ENCODE assay signal across 20 cellular contexts in genomic region chr5:173777669-173778068, GRCh38.
"Had no signal": no experiment of that assay in that cellular context is flagged by ENCODE, and none has a peak within 500 bp of the region (broad histone marks: within the 10 kb centered on the region; RNA-seq: fewer than 3 reads in every experiment).

No MANE protein-coding gene starts in this region.

- H3K27me3 ChIP-seq: cardiac muscle cell, heart left ventricle had no signal

- ATAC-seq: heart left ventricle, left cardiac atrium, sciatic nerve, T-helper 17 cell had no signal

- H3K27ac ChIP-seq: cardiac muscle cell had no signal

- FAIRE-seq: islet of Langerhans, small intestine had no signal

- H3K9me3 ChIP-seq: heart left ventricle had no signal

- DNase-seq: activated CD4-positive, alpha-beta memory T cell treated with anti-CD3 and anti-CD28 coated beads for 36 hours; activated CD4-positive, alpha-beta T cell treated with anti-CD3 and anti-CD28 coated beads for 4 hours; activated CD4-positive, CD25-positive, alpha-beta regulatory T cell; activated effector memory CD4-positive, alpha-beta T cell treated with Interleukin-2 at 50 U/mL for 16 hours; activated naive CD4-positive, alpha-beta T cell treated with anti-CD3 and anti-CD28 coated beads for 36 hours; activated naive CD8-positive, alpha-beta T cell treated with anti-CD3 and anti-CD28 coated beads, Interleukin-2, amount 10 ng/mL, durations not matched to agents 7 days and 5 days; activated T-cell treated with anti-CD3 and anti-CD28 coated beads, Interleukin-2, amount 50 U/mL, for 48 hours; amygdala; cortex of kidney; heart left ventricle; left cardiac atrium; naive thymus-derived CD4-positive, alpha-beta T cell; small intestine; stimulated activated CD4-positive, alpha-beta T cell treated with anti-CD3 and anti-CD28 coated beads, Interleukin-2, amount 100 ng/mL, for 48 hours; stimulated activated CD8-positive, alpha-beta memory T cell treated with anti-CD3 and anti-CD28 coated beads, Interleukin-4, amount 100 ng/mL, for 48 hours; stimulated activated naive CD4-positive, alpha-beta T cell; T-helper 17 cell had no signal

- H3K36me3 ChIP-seq: cardiac muscle cell, heart left ventricle had no signal

- H3K4me3 ChIP-seq: cardiac muscle cell, heart left ventricle had no signal
